ENCODE assay signal across 9 cellular contexts in genomic region chr6:52087498-52087999, GRCh38. TPM values are rescaled to one million over a fixed set of nuclear protein-coding genes. Genes with fewer than 3 reads are reported as not detected.
A peak's percentile ranks its signal among the peaks of the same experiment; 100 is the strongest.
DNase-seq lines count a peak whose midpoint lies in the region; ATAC-seq, FAIRE-seq and TF ChIP-seq lines count a peak whose summit lies in the region.
"Had no signal": no experiment of that assay in that cellular context is flagged by ENCODE, and none has a peak within 500 bp of the region (broad histone marks: within the 10 kb centered on the region; RNA-seq: fewer than 3 reads in every experiment).

PKHD1 (minus strand) TSS chr6:52087613; CDS start chr6:52084933, 2,680 bp downstream.

- H3F3A ChIP-seq in GM23248 (ENCODE audit: insufficient read depth) = no peaks in the 10 kb centered on the region

- H3K27me3 ChIP-seq in GM23248 (replicated peaks; ENCODE audit: insufficient read depth) (0 out of 2 replicates have a peak, but pooled peaks cover 4% of the 10 kb centered on the region), tibial artery (no peaks in the 10 kb centered on the region), right cardiac atrium (ENCODE audit: control insufficient read depth, insufficient read depth) (no peaks in the 10 kb centered on the region)

- H3K4me1 ChIP-seq in GM23248 (ENCODE audit: insufficient read depth) = no peaks in the 10 kb centered on the region
- peaks cover 12 to 17% of the 10 kb centered on the region in 2 donors for H3K4me1 ChIP-seq in kidney (ENCODE audit: control insufficient read depth in 1 of 2, insufficient read depth in 1 of 2, low read depth in 1 of 2, low read length in 2 of 2)
- no peaks in the 10 kb centered on the region for H3K4me1 ChIP-seq in tibial artery
- no peaks in the 10 kb centered on the region for H3K4me1 ChIP-seq in right cardiac atrium (ENCODE audit: control insufficient read depth, insufficient read depth, low read length)

- no peak within 1 kb of the TSS for H3K4me2 ChIP-seq in GM23248 (ENCODE audit: unreplicated experiment)

- peak; percentile 28 for TF ChIP-seq CTCF in kidney (IDR thresholded peaks at IDR 0.05; ENCODE audit: borderline replicate concordance, extremely low read depth, insufficient read depth)
- no peak for TF ChIP-seq CTCF in tibial artery (IDR thresholded peaks at IDR 0.05)

- H4K20me1 ChIP-seq in GM23248 (ENCODE audit: insufficient read depth) = no peaks in the 10 kb centered on the region

- DNase-seq in AG08395 (ENCODE audit: low spot score) = peak; percentile 26
- peak; percentile 27 for DNase-seq in GM23248
- DNase-seq in kidney = no peak
- DNase-seq in COR-L47 (lab: John Stamatoyannopoulos, UW) = no peak
- DNase-seq in tibial artery = no peak
- DNase-seq in right cardiac atrium = no peak
- DNase-seq: NCI-H1417 treated with DMSO at 0.1 percent for 48 hours had no signal

- H3K9ac ChIP-seq in GM23248 = no peak within 1 kb of the TSS
- H3K9ac ChIP-seq in kidney (ENCODE audit: low read length in 2 of 2) = peak within 1 kb of the TSS; percentile 75 to 90

- H3K9me3 ChIP-seq in GM23248 (ENCODE audit: low read depth) = no peaks in the 10 kb centered on the region
- H3K9me3 ChIP-seq in kidney (ENCODE audit: control insufficient read depth in 1 of 2, low read length in 2 of 2) = no peaks in the 10 kb centered on the region
- H3K9me3 ChIP-seq in tibial artery = no peaks in the 10 kb centered on the region
- no peaks in the 10 kb centered on the region for H3K9me3 ChIP-seq in right cardiac atrium (ENCODE audit: control insufficient read depth, low read length)

- H3K27ac ChIP-seq in GM23248 = no peak within 1 kb of the TSS
- H3K27ac ChIP-seq in kidney (ENCODE audit: low read depth in 2 of 2, low read length in 2 of 2) = peak within 1 kb of the TSS; percentile 92 to 93
- H3K27ac ChIP-seq in tibial artery = no peak within 1 kb of the TSS
- no peak within 1 kb of the TSS for H3K27ac ChIP-seq in right cardiac atrium (ENCODE audit: low read length)

- no peaks in the 10 kb centered on the region for H3K9me2 ChIP-seq in GM23248 (ENCODE audit: insufficient read depth)

- ATAC-seq in SK-N-SH treated with all-trans-retinoic acid at 6 μM for 48 hours (peak; percentile 53; the same call in 2 of the 3 replicates), HG03280 (IDR thresholded peaks at IDR 0.05; ENCODE audit: unreplicated experiment) (no peak), right cardiac atrium (no peak)

- H3K79me2 ChIP-seq in GM23248 (ENCODE audit: insufficient read depth) = no peaks in the 10 kb centered on the region

- in situ Hi-C loops in GM23248 (cut with MboI) = no loop called here

- no peak within 1 kb of the TSS for H3K4me3 ChIP-seq in GM23248
- H3K4me3 ChIP-seq in kidney (ENCODE audit: low read length in 2 of 2) = peak within 1 kb of the TSS; percentile 75 to 85
- H3K4me3 ChIP-seq in tibial artery = no peak within 1 kb of the TSS
- H3K4me3 ChIP-seq in right cardiac atrium (ENCODE audit: low read length) = no peak within 1 kb of the TSS

- peak; percentile 95 for FAIRE-seq in kidney (lab: Jason Lieb, UNC)

- intact Hi-C loops in kidney (cut with DNase I) (no loop called here), tibial artery (cut with DNase I; ENCODE audit: low total_unique reads) (no loop called here), right cardiac atrium (cut with DNase I) (no loop called here)

- no peak within 1 kb of the TSS for H2AFZ ChIP-seq in GM23248

- WGBS in GM23248 (ENCODE audit: low coverage in 1 of 2, low lambda C conversion rate in 2 of 2, missing lambda C conversion rate in 2 of 2), 2 experiments = 7 to 10% methylated on average over 7 of the region's 7 CpGs
- 42% methylated on average over 7 of the region's 7 CpGs for WGBS in right cardiac atrium

- no peaks in the 10 kb centered on the region for H3K36me3 ChIP-seq in GM23248 (ENCODE audit: low read depth)
- peaks cover 2 to 4% of the 10 kb centered on the region in 2 donors for H3K36me3 ChIP-seq in kidney (ENCODE audit: control insufficient read depth in 1 of 2, insufficient read depth in 2 of 2, low read length in 2 of 2)
- no peaks in the 10 kb centered on the region for H3K36me3 ChIP-seq in tibial artery

TF ChIP-seq in SK-N-SH treated with all-trans-retinoic acid at 6 μM for 48 hours, 23 proteins besides CTCF, POLR2A, EP300 and RAD21 (continues in another document):
- TF ChIP-seq OSR1 (CRISPR knock-in tag; IDR thresholded peaks at IDR 0.05) = no peak
- no peak for TF ChIP-seq ISL1 (CRISPR knock-in tag; IDR thresholded peaks at IDR 0.05)
- no peak for TF ChIP-seq ARNTL (CRISPR knock-in tag; IDR thresholded peaks at IDR 0.05; ENCODE audit: borderline replicate concordance, low read depth)
- TF ChIP-seq TCF4 (CRISPR knock-in tag; IDR thresholded peaks at IDR 0.05; ENCODE audit: borderline replicate concordance) = no peak
- no peak for TF ChIP-seq ZNF8 (CRISPR knock-in tag; IDR thresholded peaks at IDR 0.05)
- no peak for TF ChIP-seq ZNF565 (CRISPR knock-in tag; conservative IDR thresholded peaks at IDR 0.05; ENCODE audit: low read depth)
- no peak for TF ChIP-seq CSDC2 (CRISPR knock-in tag; IDR thresholded peaks at IDR 0.05)
- TF ChIP-seq POU6F1 (CRISPR knock-in tag; IDR thresholded peaks at IDR 0.05; ENCODE audit: borderline replicate concordance, low read depth) = no peak
- TF ChIP-seq ESRRG (CRISPR knock-in tag; IDR thresholded peaks at IDR 0.05) = no peak
- no peak for TF ChIP-seq TOX (CRISPR knock-in tag; IDR thresholded peaks at IDR 0.05; ENCODE audit: borderline replicate concordance)
- no peak for TF ChIP-seq ZNF70 (CRISPR knock-in tag; IDR thresholded peaks at IDR 0.05)
- no peak for TF ChIP-seq TSHZ2 (CRISPR knock-in tag; IDR thresholded peaks at IDR 0.05)
- no peak for TF ChIP-seq CREB5 (CRISPR knock-in tag; IDR thresholded peaks at IDR 0.05; ENCODE audit: low read depth)
- no peak for TF ChIP-seq GLIS3 (CRISPR knock-in tag; IDR thresholded peaks at IDR 0.05)
- no peak for TF ChIP-seq RARB (CRISPR knock-in tag; IDR thresholded peaks at IDR 0.05)
- no peak for TF ChIP-seq ZFP30 (CRISPR knock-in tag; IDR thresholded peaks at IDR 0.05)
- no peak for TF ChIP-seq ZFP3 (CRISPR knock-in tag; IDR thresholded peaks at IDR 0.05)

RNA-seq across cellular contexts. Expression of gene PKHD1, which starts in this region (rescaled TPM):
- total RNA-seq in GM23248 (2014; rRNA removed; shearing (Covaris generic)) = not detected in 2 replicates
- not detected in 2 replicates for polyA plus RNA-seq in GM23248 (2016; fragmentation: Nextera tagmentation; extraction: Ambion mirVana)
- 77.5 TPM for total RNA-seq in kidney
- polyA plus RNA-seq in kidney (ENCODE audit: insufficient read depth, low read depth, low replicate concordance) = 6.0 TPM
- total RNA-seq in right cardiac atrium = under 1 TPM in 1 of 4 donors, not detected in 3; 0.03 TPM
- polyA plus RNA-seq in right cardiac atrium = under 0.01 TPM

Comparison
In these comparisons a context has a peak if more than half of its experiments do, and no peak if none do; other contexts are left out.
1. RNA of gene PKHD1 (total RNA-seq): 77.5 TPM in kidney (single experiment); not detected in GM23248 and 0.03 TPM in right cardiac atrium; every median in the first group is over 10 times any median in the second.
2. Peak in DNase-seq in GM23248; RNA of the gene not detected or under 1 TPM.
3. H3K27ac ChIP-seq: peak in kidney (2 of 2); none in GM23248 (single experiment), tibial artery (0 of 2) and right cardiac atrium (single experiment).
4. H3K4me3 ChIP-seq: peak in kidney (2 of 2); none in GM23248 (single experiment), tibial artery (0 of 2) and right cardiac atrium (single experiment).